Comparison of ENCODE assay signal across 8 cellular contexts in genomic region chr18:35344736-35345459, GRCh38.
DNase-seq lines count a peak whose midpoint lies in the region; ATAC-seq and TF ChIP-seq lines count a peak whose summit lies in the region.

No MANE protein-coding gene starts in this region.

- no peaks in the 10 kb centered on the region for H3K27me3 Mint-ChIP-seq in effector memory CD8-positive, alpha-beta T cell

- no peaks in the 10 kb centered on the region for H3K9me3 Mint-ChIP-seq in effector memory CD8-positive, alpha-beta T cell

- DNase-seq in DMS53 (lab: John Stamatoyannopoulos, UW): peak; percentile 97
- DNase-seq in DMS53 treated with DMSO at 0.1 percent for 48 hours (lab: John Stamatoyannopoulos, UW; ENCODE audit: unreplicated experiment): no peak
- peak; percentile 77 for DNase-seq in NCI-H510A treated with DMSO at 0.1 percent for 48 hours (lab: John Stamatoyannopoulos, UW)
- no peak for DNase-seq in effector memory CD8-positive, alpha-beta T cell
- no peak for DNase-seq in AG08396 (ENCODE audit: low spot score)
- no peak for DNase-seq in NCI-H2029 (lab: John Stamatoyannopoulos, UW)

- H3K27me3 ChIP-seq in neutrophil: no peaks in the 10 kb centered on the region

- H3K4me3 ChIP-seq in neutrophil (ENCODE audit: low read depth in 1 of 2, low read length in 1 of 2): peak overlapping the region; percentile 95

- peak overlapping the region; percentile 96 to 98 for H3K27ac Mint-ChIP-seq in effector memory CD8-positive, alpha-beta T cell

- H3K9me3 ChIP-seq in neutrophil: no peaks in the 10 kb centered on the region

- H3K36me3 Mint-ChIP-seq in effector memory CD8-positive, alpha-beta T cell (ENCODE audit: insufficient read depth): peaks cover 52% of the 10 kb centered on the region

- H3K36me3 ChIP-seq in neutrophil: peaks cover 6% of the 10 kb centered on the region

- peaks cover 23 to 29% of the 10 kb centered on the region in 2 experiments for H3K4me1 ChIP-seq in neutrophil (ENCODE audit: control insufficient read depth in 1 of 2, insufficient read depth in 1 of 2, low read depth in 1 of 2, low read length in 1 of 2)

- ATAC-seq in effector memory CD8-positive, alpha-beta T cell (replicated peaks): no peak
- ATAC-seq in GM18861 (IDR thresholded peaks at IDR 0.05; ENCODE audit: unreplicated experiment): no peak

- H3K4me3 Mint-ChIP-seq in effector memory CD8-positive, alpha-beta T cell: peak overlapping the region; percentile 95 to 97

- H3K4me1 Mint-ChIP-seq in effector memory CD8-positive, alpha-beta T cell (ENCODE audit: low read depth in 2 of 2): peaks cover 23 to 34% of the 10 kb centered on the region in 2 donors

- peak overlapping the region; percentile 95 for H3K27ac ChIP-seq in neutrophil

- no peak for TF ChIP-seq CTCF in neutrophil (IDR thresholded peaks at IDR 0.05)

Comparison
In these comparisons a context has a peak if more than half of its experiments do, and no peak if none do; other contexts are left out.
1. DNase-seq: peak in DMS53 (single experiment) and NCI-H510A treated with DMSO at 0.1 percent for 48 hours (single experiment); none in DMS53 treated with DMSO at 0.1 percent for 48 hours (single experiment), effector memory CD8-positive, alpha-beta T cell (0 of 3), AG08396 (single experiment) and NCI-H2029 (single experiment).